In genomic region chr7:131190146-131190545, GRCh38 we compare ENCODE assay signal across 16 cellular contexts.
A peak's percentile ranks its signal among the peaks of the same experiment; 100 is the strongest.
DNase-seq lines count a peak whose midpoint lies in the region; ATAC-seq, FAIRE-seq and TF ChIP-seq lines count a peak whose summit lies in the region.
"Had no signal": no experiment of that assay in that cellular context is flagged by ENCODE, and none has a peak within 500 bp of the region (broad histone marks: within the 10 kb centered on the region; RNA-seq: fewer than 3 reads in every experiment).

No MANE protein-coding gene starts in this region.

- no peaks in the 10 kb centered on the region for H3K9me3 ChIP-seq in CD4-positive, CD25-positive, alpha-beta regulatory T cell (ENCODE audit: control insufficient read depth in 2 of 2, low read length in 2 of 2)

- no peak for ATAC-seq in CD4-positive, CD25-positive, alpha-beta regulatory T cell (ENCODE audit: low read depth in 2 of 2)
- ATAC-seq in GM18873 (IDR thresholded peaks at IDR 0.05; ENCODE audit: low FRiP score, unreplicated experiment) = no peak
- no peak for ATAC-seq in GM18505 (IDR thresholded peaks at IDR 0.05; ENCODE audit: unreplicated experiment)
- no peak for ATAC-seq in HG03342 (IDR thresholded peaks at IDR 0.05; ENCODE audit: unreplicated experiment)
- ATAC-seq: CD8-positive, alpha-beta T cell; naive thymus-derived CD8-positive, alpha-beta T cell had no signal

- no peaks in the 10 kb centered on the region for H3K36me3 ChIP-seq in CD4-positive, CD25-positive, alpha-beta regulatory T cell (ENCODE audit: control insufficient read depth, insufficient read depth, low read length)
- H3K36me3 ChIP-seq: SJSA1 had no signal

- H3K4me1 ChIP-seq in CD4-positive, CD25-positive, alpha-beta regulatory T cell (ENCODE audit: control insufficient read depth, insufficient read depth, low read length, poor library complexity, severe bottlenecking) = peaks cover 25% of the 10 kb centered on the region

- no peak for TF ChIP-seq POLR2A in GM18505 (IDR thresholded peaks at IDR 0.05; ENCODE audit: borderline replicate concordance, extremely low read depth, insufficient read depth, insufficient read length)

- DNase-seq in CD4-positive, CD25-positive, alpha-beta regulatory T cell = no peak
- no peak for DNase-seq in HTR-8/SVneo (ENCODE audit: insufficient read length, low spot score)
- peak in 13 of 61 donors; percentile 1 to 27 (median 15) for DNase-seq in caudate nucleus (lab: John Stamatoyannopoulos, UW)
- peak; percentile 2 to 74 for DNase-seq in lung microvascular endothelial cell (ENCODE audit: low read depth in 2 of 2)
- DNase-seq in SIG-M5 (lab: John Stamatoyannopoulos, UW) = no peak
- DNase-seq: activated CD4-positive, alpha-beta T cell treated with anti-CD3 and anti-CD28 coated beads for 48 hours; amniotic stem cell; CD8-positive, alpha-beta T cell; naive thymus-derived CD8-positive, alpha-beta T cell; small intestine had no signal

- H3K4me1 Mint-ChIP-seq in CD4-positive, CD25-positive, alpha-beta regulatory T cell = peaks cover 10 to 37% (median 23%) of the 10 kb centered on the region in 4 donors

- no peaks in the 10 kb centered on the region for H3K36me3 Mint-ChIP-seq in CD4-positive, CD25-positive, alpha-beta regulatory T cell
- H3K36me3 Mint-ChIP-seq: CD8-positive, alpha-beta T cell; naive thymus-derived CD8-positive, alpha-beta T cell had no signal

- peak; percentile 49 for FAIRE-seq in HTR-8/SVneo (lab: Jason Lieb, UNC)
- FAIRE-seq: endometrium, H54, small intestine had no signal

- H3K9me3 Mint-ChIP-seq in CD4-positive, CD25-positive, alpha-beta regulatory T cell = no peaks in the 10 kb centered on the region
- H3K9me3 Mint-ChIP-seq: CD8-positive, alpha-beta T cell; naive thymus-derived CD8-positive, alpha-beta T cell had no signal

- H3K27me3 Mint-ChIP-seq in CD4-positive, CD25-positive, alpha-beta regulatory T cell = no peaks in the 10 kb centered on the region
- H3K27me3 Mint-ChIP-seq: naive thymus-derived CD8-positive, alpha-beta T cell had no signal

- no peak overlapping the region for H3K4me3 ChIP-seq in CD4-positive, CD25-positive, alpha-beta regulatory T cell (ENCODE audit: low read depth, low read length)
- H3K4me3 ChIP-seq: SJSA1 had no signal

- no peak overlapping the region for H3K4me3 Mint-ChIP-seq in CD4-positive, CD25-positive, alpha-beta regulatory T cell
- H3K4me3 Mint-ChIP-seq: CD8-positive, alpha-beta T cell; naive thymus-derived CD8-positive, alpha-beta T cell had no signal

- no peak overlapping the region for H3K27ac ChIP-seq in CD4-positive, CD25-positive, alpha-beta regulatory T cell (ENCODE audit: insufficient read depth, low read length, poor library complexity, severe bottlenecking)
- H3K27ac ChIP-seq in caudate nucleus (ENCODE audit: low read depth, low read length) = peak overlapping the region; percentile 94
- H3K27ac ChIP-seq: SJSA1 had no signal

- H3K27me3 ChIP-seq in CD4-positive, CD25-positive, alpha-beta regulatory T cell (ENCODE audit: control insufficient read depth, insufficient read depth, low read length) = no peaks in the 10 kb centered on the region
- H3K27me3 ChIP-seq: SJSA1 had no signal

- H3K27ac Mint-ChIP-seq in CD4-positive, CD25-positive, alpha-beta regulatory T cell = peak overlapping the region; percentile 20 to 91 (median 85)
- H3K27ac Mint-ChIP-seq: CD8-positive, alpha-beta T cell had no signal

Comparison
In these comparisons a context has a peak if more than half of its experiments do, and no peak if none do; other contexts are left out.
1. DNase-seq: peak in lung microvascular endothelial cell (2 of 2); none in CD4-positive, CD25-positive, alpha-beta regulatory T cell (0 of 3), HTR-8/SVneo (single experiment) and SIG-M5 (single experiment).